21 cellular contexts compared by ENCODE assay signal in genomic region chr10:63549810-63550209, GRCh38.
"Had no signal": no experiment of that assay in that cellular context is flagged by ENCODE, and none has a peak within 500 bp of the region (broad histone marks: within the 10 kb centered on the region; RNA-seq: fewer than 3 reads in every experiment).

No MANE protein-coding gene starts in this region.

- H3K27ac Mint-ChIP-seq: activated CD8-positive, alpha-beta T cell treated with anti-CD3 and anti-CD28 coated beads for 36 hours; activated naive CD4-positive, alpha-beta T cell treated with anti-CD3 and anti-CD28 coated beads for 36 hours; activated naive CD8-positive, alpha-beta T cell had no signal

- H3K4me3 Mint-ChIP-seq: activated CD8-positive, alpha-beta T cell treated with anti-CD3 and anti-CD28 coated beads for 36 hours; activated naive CD4-positive, alpha-beta T cell treated with anti-CD3 and anti-CD28 coated beads for 36 hours; activated naive CD8-positive, alpha-beta T cell had no signal

- H3K27me3 Mint-ChIP-seq: activated CD8-positive, alpha-beta T cell treated with anti-CD3 and anti-CD28 coated beads for 36 hours; activated naive CD8-positive, alpha-beta T cell had no signal

- H3K27ac ChIP-seq: Peyer's patch, RWPE1, SJCRH30, WERI-Rb-1 had no signal

- ATAC-seq: activated CD8-positive, alpha-beta T cell treated with anti-CD3 and anti-CD28 coated beads for 36 hours had no signal

- DNase-seq: activated CD4-positive, alpha-beta T cell treated with anti-CD3 and anti-CD28 coated beads for 4 hours; activated CD8-positive, alpha-beta memory T cell treated with anti-CD3 and anti-CD28 coated beads, Interleukin-2, amount 50 U/mL, for 4 hours; activated CD8-positive, alpha-beta T cell treated with anti-CD3 and anti-CD28 coated beads for 36 hours; activated gamma-delta T cell; activated naive CD4-positive, alpha-beta T cell treated with anti-CD3 and anti-CD28 coated beads for 36 hours; Karpas-422; NCI-H1105 treated with DMSO at 0.1 percent for 48 hours; NCI-H1436 treated with DMSO at 0.1 percent for 48 hours; NCI-H187; NCI-H2081; NCI-H2227 treated with DMSO at 0.1 percent for 48 hours; NCI-H510A; NCI-H526 treated with DMSO at 0.1 percent for 48 hours; Peyer's patch; Right ventricle myocardium superior; SJCRH30; SK-N-SH; T-helper 1 cell; WERI-Rb-1 had no signal

- H3K9me3 Mint-ChIP-seq: activated CD8-positive, alpha-beta T cell treated with anti-CD3 and anti-CD28 coated beads for 36 hours; activated naive CD4-positive, alpha-beta T cell treated with anti-CD3 and anti-CD28 coated beads for 36 hours had no signal
